ENCODE assay signal across 20 cellular contexts in genomic region chr11:94866231-94866827, GRCh38.
A peak's percentile ranks its signal among the peaks of the same experiment; 100 is the strongest.
DNase-seq lines count a peak whose midpoint lies in the region; ATAC-seq lines count a peak whose summit lies in the region.
"Had no signal": no experiment of that assay in that cellular context is flagged by ENCODE, and none has a peak within 500 bp of the region (broad histone marks: within the 10 kb centered on the region; RNA-seq: fewer than 3 reads in every experiment).

No MANE protein-coding gene starts in this region.

- no peaks in the 10 kb centered on the region for H3K27me3 ChIP-seq in mesendoderm (ENCODE audit: insufficient read depth, low read length, poor library complexity)

- intact Hi-C loops in activated CD4-positive, alpha-beta T cell treated with anti-CD3 and anti-CD28 coated beads for 36 hours (cut with DNase I, micrococcal nuclease): no loop called here
- intact Hi-C loops in sciatic nerve (cut with DNase I): no loop called here

- no peak for DNase-seq in activated CD4-positive, alpha-beta T cell treated with anti-CD3 and anti-CD28 coated beads for 36 hours
- no peak for DNase-seq in activated CD4-positive, alpha-beta T cell treated with anti-CD3 and anti-CD28 coated beads, Interleukin-2, amount 50 U/mL, for 1 hour
- DNase-seq in mesendoderm: peak; percentile 89
- no peak for DNase-seq in stimulated activated effector memory CD8-positive, alpha-beta T cell treated with anti-CD3 and anti-CD28 coated beads, Interleukin-12 subunit alpha, Interleukin-12 subunit beta, amount 100 ng/mL, for 72 hours (ENCODE audit: low spot score in 2 of 2)
- DNase-seq in cerebellar nuclear complex (lab: John Stamatoyannopoulos, UW): no peak
- no peak for DNase-seq in sciatic nerve (ENCODE audit: low spot score)
- DNase-seq: DMS 273 treated with DMSO at 0.1 percent for 48 hours, DND-41, GDM1, NCI-H1105, NCI-H226, NCI-H524, RPMI8226, SHP77 treated with DMSO at 0.1 percent for 48 hours, SK-N-SH had no signal

- H3K23ac ChIP-seq in mesendoderm (ENCODE audit: low read length): no peak overlapping the region

- H3K27ac ChIP-seq in mesendoderm (ENCODE audit: low read depth, low read length): peak overlapping the region; percentile 95
- H3K27ac ChIP-seq: 22Rv1, HL-60 had no signal

- H3K79me1 ChIP-seq in mesendoderm (ENCODE audit: low read length): peaks cover 4% of the 10 kb centered on the region

- H3K79me2 ChIP-seq in mesendoderm (ENCODE audit: control insufficient read depth, insufficient read depth, low read length): peaks cover under 1% of the 10 kb centered on the region

- peak overlapping the region; percentile 34 for H4K5ac ChIP-seq in mesendoderm (ENCODE audit: low read length)

- CTCF ChIA-PET in activated CD4-positive, alpha-beta T cell treated with anti-CD3 and anti-CD28 coated beads for 36 hours (lab: Charles Lee): no interaction called here

- H3K4me3 Mint-ChIP-seq in activated CD4-positive, alpha-beta T cell treated with anti-CD3 and anti-CD28 coated beads for 36 hours: no peak overlapping the region
- H3K4me3 Mint-ChIP-seq in activated T-helper 17 cell treated with anti-CD3 and anti-CD28 coated beads, Interleukin-2, amount 50 U/mL, for 72 hours: no peak overlapping the region
- H3K4me3 Mint-ChIP-seq in stimulated activated effector memory CD8-positive, alpha-beta T cell treated with anti-CD3 and anti-CD28 coated beads, Interleukin-12 subunit alpha, Interleukin-12 subunit beta, amount 100 ng/mL, for 72 hours: no peak overlapping the region

- peak overlapping the region; percentile 73 for H3K56ac ChIP-seq in mesendoderm (ENCODE audit: low read length)

- POLR2A ChIA-PET in activated CD4-positive, alpha-beta T cell treated with anti-CD3 and anti-CD28 coated beads for 36 hours (lab: Charles Lee): no interaction called here

- no peak overlapping the region for H3K9ac ChIP-seq in mesendoderm (ENCODE audit: low read length)
- H3K9ac ChIP-seq: SK-N-SH had no signal

- peak; percentile 9 for ATAC-seq in activated CD4-positive, alpha-beta T cell treated with anti-CD3 and anti-CD28 coated beads for 36 hours
- ATAC-seq in activated T-helper 17 cell treated with anti-CD3 and anti-CD28 coated beads, Interleukin-2, amount 50 U/mL, for 72 hours (replicated peaks): peak; percentile 32
- peak; percentile 43 for ATAC-seq in stimulated activated effector memory CD8-positive, alpha-beta T cell treated with anti-CD3 and anti-CD28 coated beads, Interleukin-12 subunit alpha, Interleukin-12 subunit beta, amount 100 ng/mL, for 72 hours
- no peak for ATAC-seq in sciatic nerve
- ATAC-seq in activated CD4-positive, CD25-positive, alpha-beta regulatory T cell treated with anti-CD3 and anti-CD28 coated beads, Interleukin-2, amount 50 U/mL, for 24 hours: no peak
- ATAC-seq: HCT116 had no signal

- H3K18ac ChIP-seq in mesendoderm (ENCODE audit: low read length): peak overlapping the region; percentile 2

- no peak overlapping the region for H3K27ac Mint-ChIP-seq in activated CD4-positive, alpha-beta T cell treated with anti-CD3 and anti-CD28 coated beads for 36 hours
- peak overlapping the region; percentile 36 for H3K27ac Mint-ChIP-seq in activated T-helper 17 cell treated with anti-CD3 and anti-CD28 coated beads, Interleukin-2, amount 50 U/mL, for 72 hours
- H3K27ac Mint-ChIP-seq in stimulated activated effector memory CD8-positive, alpha-beta T cell treated with anti-CD3 and anti-CD28 coated beads, Interleukin-12 subunit alpha, Interleukin-12 subunit beta, amount 100 ng/mL, for 72 hours: no peak overlapping the region

- H2BK5ac ChIP-seq in mesendoderm (ENCODE audit: low read length): peak overlapping the region; percentile 22

- H2AK5ac ChIP-seq in mesendoderm (ENCODE audit: low read length): no peak overlapping the region

- no CpG with 5 or more reads among the region's 8 CpGs for WGBS in mesendoderm (ENCODE audit: extremely low coverage, insufficient coverage, low lambda C conversion rate)

- H4K8ac ChIP-seq in mesendoderm (ENCODE audit: low read depth, low read length): no peak overlapping the region

- H3K4me1 ChIP-seq in mesendoderm (ENCODE audit: control insufficient read depth, low read depth, low read length): peaks cover 18% of the 10 kb centered on the region

- no peak overlapping the region for H2BK15ac ChIP-seq in mesendoderm (replicated peaks; ENCODE audit: low read depth)

- peaks cover 22% of the 10 kb centered on the region for H3K36me3 ChIP-seq in mesendoderm (ENCODE audit: control insufficient read depth, insufficient read depth, low read length)

- H3K27me3 Mint-ChIP-seq in activated CD4-positive, alpha-beta T cell treated with anti-CD3 and anti-CD28 coated beads for 36 hours: no peaks in the 10 kb centered on the region
- peaks cover 9% of the 10 kb centered on the region for H3K27me3 Mint-ChIP-seq in activated T-helper 17 cell treated with anti-CD3 and anti-CD28 coated beads, Interleukin-2, amount 50 U/mL, for 72 hours

- H3K4me3 ChIP-seq in mesendoderm (ENCODE audit: low read length): no peak overlapping the region

- H3K4me1 Mint-ChIP-seq in activated CD4-positive, alpha-beta T cell treated with anti-CD3 and anti-CD28 coated beads for 36 hours: no peaks in the 10 kb centered on the region
- H3K4me1 Mint-ChIP-seq in activated T-helper 17 cell treated with anti-CD3 and anti-CD28 coated beads, Interleukin-2, amount 50 U/mL, for 72 hours: no peaks in the 10 kb centered on the region
- peaks cover 6% of the 10 kb centered on the region for H3K4me1 Mint-ChIP-seq in stimulated activated effector memory CD8-positive, alpha-beta T cell treated with anti-CD3 and anti-CD28 coated beads, Interleukin-12 subunit alpha, Interleukin-12 subunit beta, amount 100 ng/mL, for 72 hours

- no peaks in the 10 kb centered on the region for H3K36me3 Mint-ChIP-seq in activated CD4-positive, alpha-beta T cell treated with anti-CD3 and anti-CD28 coated beads for 36 hours (ENCODE audit: low read depth)
- H3K36me3 Mint-ChIP-seq in activated T-helper 17 cell treated with anti-CD3 and anti-CD28 coated beads, Interleukin-2, amount 50 U/mL, for 72 hours (ENCODE audit: low read depth): no peaks in the 10 kb centered on the region
- H3K36me3 Mint-ChIP-seq in stimulated activated effector memory CD8-positive, alpha-beta T cell treated with anti-CD3 and anti-CD28 coated beads, Interleukin-12 subunit alpha, Interleukin-12 subunit beta, amount 100 ng/mL, for 72 hours: no peaks in the 10 kb centered on the region

- no peaks in the 10 kb centered on the region for H3K9me3 Mint-ChIP-seq in activated CD4-positive, alpha-beta T cell treated with anti-CD3 and anti-CD28 coated beads for 36 hours (ENCODE audit: low read depth)
- H3K9me3 Mint-ChIP-seq in activated T-helper 17 cell treated with anti-CD3 and anti-CD28 coated beads, Interleukin-2, amount 50 U/mL, for 72 hours: no peaks in the 10 kb centered on the region
- no peaks in the 10 kb centered on the region for H3K9me3 Mint-ChIP-seq in stimulated activated effector memory CD8-positive, alpha-beta T cell treated with anti-CD3 and anti-CD28 coated beads, Interleukin-12 subunit alpha, Interleukin-12 subunit beta, amount 100 ng/mL, for 72 hours

- H3K4me2 ChIP-seq in mesendoderm (ENCODE audit: low read length): no peak overlapping the region
- H3K4me2 ChIP-seq: SK-N-SH had no signal

- no peak overlapping the region for H2BK120ac ChIP-seq in mesendoderm (ENCODE audit: low read depth, low read length)

- H3K4ac ChIP-seq in mesendoderm (ENCODE audit: low read depth, low read length): no peak overlapping the region

Comparison
In these comparisons a context has a peak if more than half of its experiments do, and no peak if none do; other contexts are left out.
1. ATAC-seq: peak in activated CD4-positive, alpha-beta T cell treated with anti-CD3 and anti-CD28 coated beads for 36 hours (single experiment), activated T-helper 17 cell treated with anti-CD3 and anti-CD28 coated beads, Interleukin-2, amount 50 U/mL, for 72 hours (single experiment) and stimulated activated effector memory CD8-positive, alpha-beta T cell treated with anti-CD3 and anti-CD28 coated beads, Interleukin-12 subunit alpha, Interleukin-12 subunit beta, amount 100 ng/mL, for 72 hours (single experiment); none in sciatic nerve (single experiment) and activated CD4-positive, CD25-positive, alpha-beta regulatory T cell treated with anti-CD3 and anti-CD28 coated beads, Interleukin-2, amount 50 U/mL, for 24 hours (0 of 2).